25 cellular contexts compared by ENCODE assay signal in the genomic region with DNA sequence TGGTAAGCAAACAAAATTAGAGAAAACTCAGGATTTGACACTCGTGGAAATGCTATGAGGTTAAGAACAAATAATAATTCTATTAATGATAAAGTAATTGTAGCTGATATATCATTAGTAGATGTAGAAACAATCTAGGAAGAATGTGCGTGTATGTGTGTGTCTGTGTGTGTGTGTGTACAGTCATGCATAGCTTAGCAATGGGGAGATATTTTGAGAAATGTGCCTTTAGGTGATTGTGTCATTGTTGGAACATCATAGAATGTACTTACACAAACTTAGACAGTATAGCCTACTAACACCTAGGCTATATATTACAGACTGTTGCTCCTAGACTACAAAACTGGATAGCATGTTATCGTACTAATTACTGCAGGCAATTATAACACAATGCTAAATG. TPM values are rescaled to one million over a fixed set of nuclear protein-coding genes. Genes with fewer than 3 reads are reported as not detected.
"Had no signal": no experiment of that assay in that cellular context is flagged by ENCODE, and none has a peak within 500 bp of the region (broad histone marks: within the 10 kb centered on the region; RNA-seq: fewer than 3 reads in every experiment).

No MANE protein-coding gene starts in this region.

- DNase-seq: KBM-7, NCI-H1048, NCI-H1105, NCI-H1417, NCI-H1436 treated with DMSO at 0.1 percent for 48 hours, NCI-H1694, NCI-H187 treated with DMSO at 0.1 percent for 48 hours, NCI-H2029 treated with DMSO at 0.1 percent for 48 hours, NCI-H2171 treated with DMSO at 0.1 percent for 48 hours, NCI-H345, NCI-H446 treated with DMSO at 0.1 percent for 48 hours, NCI-H510A treated with DMSO at 0.1 percent for 48 hours, NCI-H526 treated with DMSO at 0.1 percent for 48 hours, NCI-H774, Right ventricle myocardium superior, RPMI8226, SIG-M5, SK-N-SH, SW 1271, T-cell had no signal

- H3K9me3 ChIP-seq: SK-N-SH had no signal

- H3K9me2 ChIP-seq: SK-N-SH had no signal

- ATAC-seq: T-cell had no signal

- FAIRE-seq: RCC 7860 had no signal

- H3K9ac ChIP-seq: SK-N-SH had no signal

- H3K4me2 ChIP-seq: SK-N-SH had no signal

RNA-seq across cellular contexts. Expression of a gene that starts 5.3 kb away (rescaled TPM):
- total RNA-seq: HT-29, LHCN-M2, MCF 10A, Right ventricle myocardium superior, SK-MEL-5, T-cell had no signal
- polyA plus RNA-seq: SK-N-SH had no signal

RNA-seq across cellular contexts. Expression of a gene that starts 44.3 kb away (rescaled TPM):
- total RNA-seq: HT-29, LHCN-M2, MCF 10A, SK-MEL-5 had no signal
- polyA plus RNA-seq: SK-N-SH had no signal

RNA-seq across cellular contexts. Expression of a gene that starts 45.6 kb away (rescaled TPM):
- total RNA-seq: HT-29, LHCN-M2, MCF 10A, Right ventricle myocardium superior, SK-MEL-5, T-cell had no signal
- polyA plus RNA-seq: SK-N-SH had no signal

RNA-seq across cellular contexts. Expression of a gene that starts 57.7 kb away (rescaled TPM):
- total RNA-seq: HT-29 had no signal
- polyA plus RNA-seq: SK-N-SH had no signal
